ENCODE assay signal across 14 cellular contexts in the genomic region with DNA sequence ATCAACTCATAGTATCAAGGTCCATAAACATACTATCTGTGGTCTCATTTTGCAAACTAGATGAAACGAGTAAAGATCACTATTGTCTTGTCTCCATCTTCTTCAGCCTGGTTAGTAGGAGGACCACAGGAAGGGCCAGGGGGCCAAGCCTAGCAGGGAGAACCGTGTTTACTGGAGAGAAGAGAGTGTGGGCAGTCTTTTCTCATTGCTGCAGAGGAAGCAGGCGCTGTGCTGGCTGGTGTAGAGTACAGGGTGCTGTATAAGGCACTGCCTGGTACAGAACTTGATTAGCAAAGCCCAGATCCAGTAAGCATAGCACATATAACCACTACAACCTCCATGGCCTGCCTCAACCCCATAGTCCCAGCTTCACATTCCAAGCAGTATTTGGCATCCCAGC. TPM values are rescaled to one million over a fixed set of nuclear protein-coding genes. Genes with fewer than 3 reads are reported as not detected.
DNase-seq lines count a peak whose midpoint lies in the region; ATAC-seq and TF ChIP-seq lines count a peak whose summit lies in the region.
"Had no signal": no experiment of that assay in that cellular context is flagged by ENCODE, and none has a peak within 500 bp of the region (broad histone marks: within the 10 kb centered on the region; RNA-seq: fewer than 3 reads in every experiment).

No MANE protein-coding gene starts in this region.

- peak overlapping the region; percentile 4 for H3K4me3 Mint-ChIP-seq in activated naive CD8-positive, alpha-beta T cell

- no peak overlapping the region for H3K4me2 ChIP-seq in mammary epithelial cell (ENCODE audit: insufficient read depth, low read depth, low read length)

- peaks cover 64% of the 10 kb centered on the region for H3K4me1 Mint-ChIP-seq in activated naive CD8-positive, alpha-beta T cell (ENCODE audit: low read depth)

- DNase-seq in breast epithelium (ENCODE audit: low spot score in 2 of 2) (no peak), mammary epithelial cell (no peak), body of pancreas (no peak), NCI-H2171 treated with DMSO at 0.1 percent for 48 hours (lab: John Stamatoyannopoulos, UW) (no peak)
- DNase-seq: activated CD8-positive, alpha-beta memory T cell treated with anti-CD3 and anti-CD28 coated beads for 24 hours; NCI-H1417 treated with DMSO at 0.1 percent for 48 hours; trophoblast cell had no signal

- 58% methylated on average over 3 of the region's 3 CpGs for WGBS in mammary epithelial cell (ENCODE audit: low coverage, missing lambda C conversion rate)
- 45 to 58% methylated on average over 2 to 3 of the region's 3 CpGs for WGBS in body of pancreas, 2 donors

- no peaks in the 10 kb centered on the region for H3K27me3 Mint-ChIP-seq in activated naive CD8-positive, alpha-beta T cell

- no peak for TF ChIP-seq POLR2A in breast epithelium (IDR thresholded peaks at IDR 0.05)
- TF ChIP-seq POLR2A in body of pancreas (IDR thresholded peaks at IDR 0.05), result no peak

- H3K9me3 Mint-ChIP-seq in activated naive CD8-positive, alpha-beta T cell (ENCODE audit: low read depth), result no peaks in the 10 kb centered on the region

- peak overlapping the region; percentile 64 to 78 for H3K27ac ChIP-seq in breast epithelium
- no peak overlapping the region for H3K27ac ChIP-seq in mammary epithelial cell (ENCODE audit: insufficient read depth, low read depth, low read length)
- H3K27ac ChIP-seq in layer of hippocampus (ENCODE audit: low read depth, low read length), result peak overlapping the region; percentile 77
- H3K27ac ChIP-seq in body of pancreas, result no peak overlapping the region
- H3K27ac ChIP-seq: ovary had no signal

- H4K20me1 ChIP-seq in mammary epithelial cell (ENCODE audit: insufficient read depth, low read length), result no peaks in the 10 kb centered on the region

- TF ChIP-seq CTCF in breast epithelium (IDR thresholded peaks at IDR 0.05) (no peak), mammary epithelial cell (conservative IDR thresholded peaks at IDR 0.05 in 1 of 2, IDR thresholded peaks at IDR 0.05 in 1 of 2; ENCODE audit: extremely low read depth in 1 of 2, insufficient read depth in 1 of 2, low read depth in 1 of 2, low read length in 2 of 2) (no peak), body of pancreas (IDR thresholded peaks at IDR 0.05) (no peak)

- H3K4me1 ChIP-seq in breast epithelium, result no peaks in the 10 kb centered on the region
- H3K4me1 ChIP-seq in mammary epithelial cell (ENCODE audit: insufficient read depth, low read length), result peaks cover 13% of the 10 kb centered on the region
- H3K4me1 ChIP-seq in body of pancreas, result no peaks in the 10 kb centered on the region

- in situ Hi-C loops in mammary epithelial cell (cut with MboI; ENCODE audit: low sequenced_read_pairs in 2 of 2), result loop anchor here in 1 of 2 donors (25.0 kb wide), 1 partner anchor 550 kb away; a partner anchor contains a TSS

- H3K36me3 Mint-ChIP-seq in activated naive CD8-positive, alpha-beta T cell, result no peaks in the 10 kb centered on the region

- H3K27me3 ChIP-seq in breast epithelium (no peaks in the 10 kb centered on the region), mammary epithelial cell (ENCODE audit: insufficient read depth, low read length) (no peaks in the 10 kb centered on the region), layer of hippocampus (ENCODE audit: control insufficient read depth, insufficient read depth, low read length) (no peaks in the 10 kb centered on the region), body of pancreas (no peaks in the 10 kb centered on the region)
- H3K27me3 ChIP-seq: ovary had no signal

- dilution Hi-C loops in mammary epithelial cell (cut with HindIII; ENCODE audit: low sequenced_read_pairs), result no loop called here

- peak overlapping the region; percentile 95 for H3K27ac Mint-ChIP-seq in activated naive CD8-positive, alpha-beta T cell

- no TSS peak for BruUV-seq in mammary epithelial cell (replicated peaks; lab: Mats Ljungman, UMichigan)

- intact Hi-C loops in breast epithelium (cut with DNase I; ENCODE audit: low total_unique reads) (no loop called here), mammary epithelial cell (cut with micrococcal nuclease) (loop anchor here (10.0 kb wide), 1 partner anchor 557 kb away; a partner anchor contains a TSS), body of pancreas (cut with DNase I) (no loop called here)

- H3K9me3 ChIP-seq in breast epithelium, result no peaks in the 10 kb centered on the region
- H3K9me3 ChIP-seq in mammary epithelial cell (replicated peaks; ENCODE audit: insufficient read depth, low read length), result no peaks in the 10 kb centered on the region
- no peaks in the 10 kb centered on the region for H3K9me3 ChIP-seq in body of pancreas
- H3K9me3 ChIP-seq: ovary had no signal

- ATAC-seq in body of pancreas (no peak), HG03139 (IDR thresholded peaks at IDR 0.05; ENCODE audit: unreplicated experiment) (no peak), HG03378 (IDR thresholded peaks at IDR 0.05; ENCODE audit: unreplicated experiment) (no peak)

- CTCF ChIA-PET in mammary epithelial cell (lab: Charles Lee; ENCODE audit: low non-redundant PET), result no interaction called here

- no peaks in the 10 kb centered on the region for H3K36me3 ChIP-seq in breast epithelium
- no peaks in the 10 kb centered on the region for H3K36me3 ChIP-seq in mammary epithelial cell (ENCODE audit: insufficient read depth, low read length)
- H3K36me3 ChIP-seq in body of pancreas (replicated peaks in 1 of 2; ENCODE audit: insufficient read depth in 1 of 2, low read depth in 2 of 2), result no peaks in the 10 kb centered on the region
- H3K36me3 ChIP-seq: ovary had no signal

- H3K79me2 ChIP-seq in mammary epithelial cell (ENCODE audit: insufficient read depth, low read length), result no peaks in the 10 kb centered on the region

- no peak overlapping the region for H2AFZ ChIP-seq in mammary epithelial cell (ENCODE audit: low read depth, low read length)

- no peak overlapping the region for H3K9ac ChIP-seq in mammary epithelial cell (ENCODE audit: insufficient read depth, low read length)

- no peak overlapping the region for H3K4me3 ChIP-seq in breast epithelium
- no peak overlapping the region for H3K4me3 ChIP-seq in mammary epithelial cell (replicated peaks in 1 of 3; ENCODE audit: insufficient read depth in 1 of 3, low read depth in 2 of 3, low read length in 3 of 3)
- H3K4me3 ChIP-seq in body of pancreas, result no peak overlapping the region
- H3K4me3 ChIP-seq: ovary had no signal

RNA-seq across cellular contexts. Expression of a gene that starts 10.0 kb away (rescaled TPM):
- total RNA-seq in breast epithelium (10 to 100 TPM; 23.4 to 41.3 (median 29.4) TPM), mammary epithelial cell (10 to 100 TPM; 25.8 to 32.1 TPM), body of pancreas (10 to 100 TPM; 20.2 to 29.3 TPM)
- polyA plus RNA-seq in mammary epithelial cell, result 33.8 TPM
- 120 TPM for polyA minus RNA-seq in mammary epithelial cell

RNA-seq across cellular contexts. Expression of a gene that starts 11.5 kb away (rescaled TPM):
- 10 to 100 TPM in 2 of 3 donors, 1 to 10 TPM in 1; 4.8 to 85.5 (median 24.6) TPM for total RNA-seq in breast epithelium
- under 1 TPM; 0.16 to 0.17 TPM for total RNA-seq in mammary epithelial cell
- 0.07 TPM for polyA plus RNA-seq in mammary epithelial cell
- polyA minus RNA-seq in mammary epithelial cell, result 0.16 TPM
- 1 to 10 TPM; 6.7 to 7.9 TPM for total RNA-seq in body of pancreas

RNA-seq across cellular contexts. Expression of a gene that starts 14.9 kb away (rescaled TPM):
- total RNA-seq in breast epithelium (100 to 1,000 TPM; 102 to 129 (median 116) TPM), mammary epithelial cell (10 to 100 TPM; 69.3 to 82.6 TPM), body of pancreas (10 to 100 TPM; 46.4 to 67.2 TPM)
- polyA plus RNA-seq in mammary epithelial cell, result 112 TPM
- polyA minus RNA-seq in mammary epithelial cell, result 117 TPM

RNA-seq across cellular contexts. Expression of a gene that starts 21.1 kb away (rescaled TPM):
- total RNA-seq in breast epithelium, result 10 to 100 TPM; 19.5 to 26.8 (median 25.2) TPM
- total RNA-seq in mammary epithelial cell, result 10 to 100 TPM; 13.0 to 15.6 TPM
- polyA plus RNA-seq in mammary epithelial cell, result 11.8 TPM
- polyA minus RNA-seq in mammary epithelial cell, result 6.0 TPM
- total RNA-seq in body of pancreas, result 10 to 100 TPM; 16.2 to 18.9 TPM

RNA-seq across cellular contexts. Expression of a gene that starts 27.8 kb away (rescaled TPM):
- total RNA-seq in breast epithelium (100 to 1,000 TPM in 1 of 3 donors, 10 to 100 TPM in 2; 40.3 to 153 (median 70.1) TPM), mammary epithelial cell (1 to 10 TPM in 1 of 2 donors, under 1 TPM in 1; 0.50 to 1.0 TPM), body of pancreas (10 to 100 TPM; 27.0 to 42.0 TPM)
- polyA plus RNA-seq in mammary epithelial cell, result 0.17 TPM
- polyA minus RNA-seq in mammary epithelial cell, result not detected
- total RNA-seq: NCI-H460, RPMI7951 had no signal

Comparison
In these comparisons a context has a peak if more than half of its experiments do, and no peak if none do; other contexts are left out.
1. H3K27ac ChIP-seq: peak in breast epithelium (2 of 2) and layer of hippocampus (single experiment); none in mammary epithelial cell (single experiment) and body of pancreas (0 of 4).
2. RNA of a gene that starts 11.5 kb away (total RNA-seq): 4.8 to 85.5 TPM in breast epithelium and 6.7 to 7.9 TPM in body of pancreas; 0.16 to 0.17 TPM in mammary epithelial cell; every median in the first group is over 4 times any median in the second.